In genomic region chr9:31210982-31211570, GRCh38 we compare ENCODE assay signal across 9 cellular contexts.
DNase-seq lines count a peak whose midpoint lies in the region; ATAC-seq and TF ChIP-seq lines count a peak whose summit lies in the region.
"Had no signal": no experiment of that assay in that cellular context is flagged by ENCODE, and none has a peak within 500 bp of the region (broad histone marks: within the 10 kb centered on the region; RNA-seq: fewer than 3 reads in every experiment).

No MANE protein-coding gene starts in this region.

- no peaks in the 10 kb centered on the region for H3K36me3 ChIP-seq in BE2C
- no peaks in the 10 kb centered on the region for H3K36me3 ChIP-seq in colonic mucosa

- H3K27ac ChIP-seq in colonic mucosa, result no peak overlapping the region

- H3K27ac Mint-ChIP-seq in glutamatergic neuron (ENCODE audit: unreplicated experiment), result no peak overlapping the region

- H3K4me1 ChIP-seq in BE2C (no peaks in the 10 kb centered on the region), colonic mucosa (no peaks in the 10 kb centered on the region)

- H3K27me3 Mint-ChIP-seq in glutamatergic neuron (ENCODE audit: unreplicated experiment), result no peaks in the 10 kb centered on the region
- H3K27me3 Mint-ChIP-seq: naive thymus-derived CD8-positive, alpha-beta T cell had no signal

- no peaks in the 10 kb centered on the region for H3K9me3 ChIP-seq in BE2C
- no peaks in the 10 kb centered on the region for H3K9me3 ChIP-seq in colonic mucosa

- H3K4me3 ChIP-seq in BE2C (ENCODE audit: low read depth, low read length) (no peak overlapping the region), colonic mucosa (no peak overlapping the region)

- no peak overlapping the region for H3K9ac ChIP-seq in colonic mucosa (ENCODE audit: low read depth in 2 of 2, low read length in 2 of 2)

- intact Hi-C loops in colonic mucosa (cut with DNase I), result no loop called here

- H3K4me1 Mint-ChIP-seq in glutamatergic neuron (ENCODE audit: low read depth, unreplicated experiment), result no peaks in the 10 kb centered on the region

- no peaks in the 10 kb centered on the region for H3K9me3 Mint-ChIP-seq in glutamatergic neuron (ENCODE audit: unreplicated experiment)

- no peaks in the 10 kb centered on the region for H3K36me3 Mint-ChIP-seq in glutamatergic neuron (ENCODE audit: unreplicated experiment)

- H3K27me3 ChIP-seq in BE2C, result no peaks in the 10 kb centered on the region; the same call in 1 of the 2 replicates
- no peaks in the 10 kb centered on the region for H3K27me3 ChIP-seq in colonic mucosa

- ATAC-seq in GM18519 (IDR thresholded peaks at IDR 0.05; ENCODE audit: low FRiP score, unreplicated experiment), result peak; percentile 83
- ATAC-seq: naive thymus-derived CD8-positive, alpha-beta T cell had no signal

- H3K4me3 Mint-ChIP-seq in glutamatergic neuron (ENCODE audit: unreplicated experiment), result no peak overlapping the region

- DNase-seq in BE2C, result peak; percentile 18
- DNase-seq in NCI-H69 (lab: John Stamatoyannopoulos, UW), result peak; percentile 92
- peak; percentile 30 for DNase-seq in glutamatergic neuron
- DNase-seq in DMS53 treated with DMSO at 0.1 percent for 48 hours (lab: John Stamatoyannopoulos, UW; ENCODE audit: unreplicated experiment), result no peak
- DNase-seq in midbrain (lab: John Stamatoyannopoulos, UW), result no peak
- no peak for DNase-seq in NCI-H1436 (lab: John Stamatoyannopoulos, UW)
- no peak for DNase-seq in colonic mucosa

- no peak for TF ChIP-seq CTCF in BE2C (IDR thresholded peaks at IDR 0.05; ENCODE audit: low read depth, low read length)
- no peak for TF ChIP-seq CTCF in glutamatergic neuron (IDR thresholded peaks at IDR 0.05; ENCODE audit: partially characterized antibody, unreplicated experiment)
- TF ChIP-seq CTCF in colonic mucosa (IDR thresholded peaks at IDR 0.05), result no peak

Comparison
In these comparisons a context has a peak if more than half of its experiments do, and no peak if none do; other contexts are left out.
1. DNase-seq: peak in BE2C (single experiment), NCI-H69 (single experiment) and glutamatergic neuron (single experiment); none in DMS53 treated with DMSO at 0.1 percent for 48 hours (single experiment), midbrain (single experiment), NCI-H1436 (single experiment) and colonic mucosa (single experiment).